In the genomic region with DNA sequence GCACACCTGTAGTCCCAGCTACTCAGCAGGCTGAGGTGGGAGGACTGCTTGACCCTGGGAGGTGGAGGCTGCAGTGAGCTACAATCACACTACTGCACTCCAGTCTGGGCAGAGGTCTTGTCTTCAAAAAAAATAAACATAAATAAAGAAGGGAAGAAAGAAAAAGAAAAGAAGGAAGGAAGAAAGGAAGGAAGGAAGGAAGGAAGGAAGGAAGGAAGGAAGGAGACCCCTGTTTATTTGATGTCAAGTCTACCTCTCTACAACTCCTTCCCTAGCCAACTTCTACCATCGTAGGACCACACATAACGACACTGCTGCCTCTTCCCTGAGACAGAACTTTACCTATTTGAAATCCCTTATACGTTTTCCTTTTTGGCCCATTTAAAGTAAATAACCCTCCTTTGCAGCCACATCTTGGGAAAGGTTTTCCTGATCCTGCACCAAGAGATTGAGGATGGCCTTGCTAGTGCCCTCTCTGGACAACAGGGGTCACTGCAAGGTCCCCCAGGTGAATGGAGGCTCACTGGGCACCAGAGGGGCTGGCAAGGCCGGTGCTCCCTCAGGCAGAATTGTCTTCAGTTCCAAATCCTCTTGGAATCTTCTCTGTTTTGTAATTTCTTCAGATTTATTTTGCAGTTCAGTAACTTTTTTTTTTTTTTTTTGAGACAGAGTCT, we compare ENCODE assay signal across 1 cellular context.
TF ChIP-seq lines count a peak whose summit lies in the region.

No MANE protein-coding gene starts in this region.

TF ChIP-seq in GM12891, 5 proteins besides CTCF, POLR2A, EP300 and RAD21:
- TF ChIP-seq TAF1 (IDR thresholded peaks at IDR 0.05; ENCODE audit: low read depth, low read length) = no peak
- no peak for TF ChIP-seq POLR2AphosphoS5 (IDR thresholded peaks at IDR 0.05; ENCODE audit: low read depth, low read length)
- TF ChIP-seq SPI1 (IDR thresholded peaks at IDR 0.05; ENCODE audit: low read depth, low read length) = no peak
TF ChIP-seq in GM12891: peak in this region for 0.
